ENCODE assay signal across 1 cellular context in the genomic region with DNA sequence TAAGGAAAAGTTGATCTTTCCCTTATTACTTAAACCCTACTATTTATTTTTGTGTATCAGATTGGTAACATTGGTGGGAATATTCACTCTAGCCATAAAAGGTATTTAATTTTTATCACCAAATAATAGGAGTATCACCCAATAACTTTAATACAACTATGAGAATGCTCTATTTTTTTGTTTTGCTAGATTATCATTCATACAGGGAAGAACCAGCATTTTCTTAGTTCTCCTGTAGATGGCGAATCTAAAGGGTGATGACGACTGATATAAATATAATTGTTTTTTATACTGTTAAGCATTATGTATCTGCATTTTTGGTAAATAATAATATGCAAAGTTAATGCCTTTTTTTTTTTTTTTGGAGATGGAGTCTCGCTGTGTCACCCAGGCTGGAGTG.
TF ChIP-seq lines count a peak whose summit lies in the region.

No MANE protein-coding gene starts in this region.

TF ChIP-seq in SK-N-SH, 30 proteins besides CTCF, POLR2A, EP300 and RAD21:
- TF ChIP-seq, protein P1, sequence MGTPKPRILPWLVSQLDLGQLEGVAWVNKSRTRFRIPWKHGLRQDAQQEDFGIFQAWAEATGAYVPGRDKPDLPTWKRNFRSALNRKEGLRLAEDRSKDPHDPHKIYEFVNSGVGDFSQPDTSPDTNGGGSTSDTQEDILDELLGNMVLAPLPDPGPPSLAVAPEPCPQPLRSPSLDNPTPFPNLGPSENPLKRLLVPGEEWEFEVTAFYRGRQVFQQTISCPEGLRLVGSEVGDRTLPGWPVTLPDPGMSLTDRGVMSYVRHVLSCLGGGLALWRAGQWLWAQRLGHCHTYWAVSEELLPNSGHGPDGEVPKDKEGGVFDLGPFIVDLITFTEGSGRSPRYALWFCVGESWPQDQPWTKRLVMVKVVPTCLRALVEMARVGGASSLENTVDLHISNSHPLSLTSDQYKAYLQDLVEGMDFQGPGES (IDR thresholded peaks at IDR 0.05; ENCODE audit: low read depth, low read length) = no peak
- TF ChIP-seq SMC3 (IDR thresholded peaks at IDR 0.05; ENCODE audit: low read depth, low read length) (no peak), NFIC (IDR thresholded peaks at IDR 0.05; ENCODE audit: borderline replicate concordance) (no peak)
- TF ChIP-seq, protein P2, sequence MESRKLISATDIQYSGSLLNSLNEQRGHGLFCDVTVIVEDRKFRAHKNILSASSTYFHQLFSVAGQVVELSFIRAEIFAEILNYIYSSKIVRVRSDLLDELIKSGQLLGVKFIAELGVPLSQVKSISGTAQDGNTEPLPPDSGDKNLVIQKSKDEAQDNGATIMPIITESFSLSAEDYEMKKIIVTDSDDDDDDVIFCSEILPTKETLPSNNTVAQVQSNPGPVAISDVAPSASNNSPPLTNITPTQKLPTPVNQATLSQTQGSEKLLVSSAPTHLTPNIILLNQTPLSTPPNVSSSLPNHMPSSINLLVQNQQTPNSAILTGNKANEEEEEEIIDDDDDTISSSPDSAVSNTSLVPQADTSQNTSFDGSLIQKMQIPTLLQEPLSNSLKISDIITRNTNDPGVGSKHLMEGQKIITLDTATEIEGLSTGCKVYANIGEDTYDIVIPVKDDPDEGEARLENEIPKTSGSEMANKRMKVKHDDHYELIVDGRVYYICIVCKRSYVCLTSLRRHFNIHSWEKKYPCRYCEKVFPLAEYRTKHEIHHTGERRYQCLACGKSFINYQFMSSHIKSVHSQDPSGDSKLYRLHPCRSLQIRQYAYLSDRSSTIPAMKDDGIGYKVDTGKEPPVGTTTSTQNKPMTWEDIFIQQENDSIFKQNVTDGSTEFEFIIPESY (IDR thresholded peaks at IDR 0.05; ENCODE audit: borderline replicate concordance, low read depth) = no peak
- TF ChIP-seq, protein P3, sequence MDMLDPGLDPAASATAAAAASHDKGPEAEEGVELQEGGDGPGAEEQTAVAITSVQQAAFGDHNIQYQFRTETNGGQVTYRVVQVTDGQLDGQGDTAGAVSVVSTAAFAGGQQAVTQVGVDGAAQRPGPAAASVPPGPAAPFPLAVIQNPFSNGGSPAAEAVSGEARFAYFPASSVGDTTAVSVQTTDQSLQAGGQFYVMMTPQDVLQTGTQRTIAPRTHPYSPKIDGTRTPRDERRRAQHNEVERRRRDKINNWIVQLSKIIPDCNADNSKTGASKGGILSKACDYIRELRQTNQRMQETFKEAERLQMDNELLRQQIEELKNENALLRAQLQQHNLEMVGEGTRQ (IDR thresholded peaks at IDR 0.05; ENCODE audit: borderline replicate concordance, low read depth, low read length) = no peak
